9 cellular contexts compared by ENCODE assay signal in genomic region chr6:159169193-159169555, GRCh38. TPM values are rescaled to one million over a fixed set of nuclear protein-coding genes. Genes with fewer than 3 reads are reported as not detected.
DNase-seq lines count a peak whose midpoint lies in the region; ATAC-seq and TF ChIP-seq lines count a peak whose summit lies in the region.
"Had no signal": no experiment of that assay in that cellular context is flagged by ENCODE, and none has a peak within 500 bp of the region (broad histone marks: within the 10 kb centered on the region; RNA-seq: fewer than 3 reads in every experiment).

TSS of gene FNDC1 (plus strand) at chr6:159169400. CDS start at chr6:159169597, 197 bp downstream.

- H3K4me1 ChIP-seq in SK-N-SH (ENCODE audit: control insufficient read depth in 1 of 2, insufficient read depth in 2 of 2, low read depth in 1 of 2, low read length in 1 of 2) = no peaks in the 10 kb centered on the region; a peak in 1 of 4 replicates
- H3K4me1 ChIP-seq in heart left ventricle = peaks cover 0 to 28% (median 12%) of the 10 kb centered on the region in 12 donors
- peaks cover 0 to 5% of the 10 kb centered on the region in 2 donors for H3K4me1 ChIP-seq in gastrocnemius medialis

- no peaks in the 10 kb centered on the region for H3K9me2 ChIP-seq in SK-N-SH

- H3K36me3 Mint-ChIP-seq in IgD-negative memory B cell = no peaks in the 10 kb centered on the region
- no peaks in the 10 kb centered on the region for H3K36me3 Mint-ChIP-seq in activated T-helper 1 cell treated with anti-CD3 and anti-CD28 coated beads, Interleukin-12 subunit alpha, Interleukin-12 subunit beta, Interleukin-2, Interleukin-4 antibody, amounts not matched to agents 30 ng/mL and 10 ng/mL and 1 ng/mL, durations not matched to agents 14 hours and 24 hours and 36 hours (ENCODE audit: low read depth)

- intact Hi-C loops in activated T-helper 1 cell treated with anti-CD3 and anti-CD28 coated beads, Interleukin-12 subunit alpha, Interleukin-12 subunit beta, Interleukin-2, Interleukin-4 antibody, amounts not matched to agents 30 ng/mL and 10 ng/mL and 1 ng/mL, durations not matched to agents 14 hours and 24 hours and 36 hours (cut with micrococcal nuclease) = loop anchor here (2.0 kb wide), 1 partner anchor 18 kb away; no protein-coding TSS in a partner anchor
- intact Hi-C loops in heart left ventricle (cut with DNase I) = no loop called here
- intact Hi-C loops in gastrocnemius medialis (cut with DNase I; ENCODE audit: low total_unique reads) = no loop called here

- H3K36me3 ChIP-seq in SK-N-SH (replicated peaks in 1 of 2; ENCODE audit: control insufficient read depth in 1 of 2, insufficient read depth in 2 of 2, low read length in 1 of 2) = no peaks in the 10 kb centered on the region
- H3K36me3 ChIP-seq in heart left ventricle = no peaks in the 10 kb centered on the region
- no peaks in the 10 kb centered on the region for H3K36me3 ChIP-seq in gastrocnemius medialis

- peak within 1 kb of the TSS; percentile 69 to 91 (median 86) for H3K4me3 Mint-ChIP-seq in IgD-negative memory B cell
- peak within 1 kb of the TSS; percentile 64 for H3K4me3 Mint-ChIP-seq in activated T-helper 1 cell treated with anti-CD3 and anti-CD28 coated beads, Interleukin-12 subunit alpha, Interleukin-12 subunit beta, Interleukin-2, Interleukin-4 antibody, amounts not matched to agents 30 ng/mL and 10 ng/mL and 1 ng/mL, durations not matched to agents 14 hours and 24 hours and 36 hours

- in situ Hi-C loops in gastrocnemius medialis (cut with MboI; ENCODE audit: low sequenced_read_pairs in 4 of 4) = no loop called here

- TF ChIP-seq RAD21 in SK-N-SH (IDR thresholded peaks at IDR 0.05; ENCODE audit: low read length) = no peak

- H3K27me3 Mint-ChIP-seq in IgD-negative memory B cell = peaks cover 63% of the 10 kb centered on the region
- peaks cover 81% of the 10 kb centered on the region for H3K27me3 Mint-ChIP-seq in activated T-helper 1 cell treated with anti-CD3 and anti-CD28 coated beads, Interleukin-12 subunit alpha, Interleukin-12 subunit beta, Interleukin-2, Interleukin-4 antibody, amounts not matched to agents 30 ng/mL and 10 ng/mL and 1 ng/mL, durations not matched to agents 14 hours and 24 hours and 36 hours (ENCODE audit: insufficient read depth)

- H3K4me2 ChIP-seq in SK-N-SH = peak within 1 kb of the TSS; percentile 59; the same call in 1 of the 2 replicates

- TF ChIP-seq CTCF in SK-N-SH (IDR thresholded peaks at IDR 0.05) = no peak
- TF ChIP-seq CTCF in heart left ventricle (IDR thresholded peaks at IDR 0.05) = peak in 4 of 12 donors; percentile 8 to 53 (median 22)
- peak in 1 of 5 experiments; percentile 17 for TF ChIP-seq CTCF in gastrocnemius medialis (IDR thresholded peaks at IDR 0.05 in 4 of 5, conservative IDR thresholded peaks at IDR 0.05 in 1 of 5)

- no peak within 1 kb of the TSS for H3K9ac ChIP-seq in SK-N-SH

- DNase-seq in SK-N-SH (peak; percentile 90), heart left ventricle (peak in 3 of 5 donors; percentile 48 to 74 (median 58)), gastrocnemius medialis (no peak)
- peak; percentile 23 for DNase-seq in activated T-helper 1 cell treated with anti-CD3 and anti-CD28 coated beads, Interleukin-12 subunit alpha, Interleukin-12 subunit beta, Interleukin-2, Interleukin-4 antibody, amounts not matched to agents 30 ng/mL and 10 ng/mL and 1 ng/mL, durations not matched to agents 14 hours and 24 hours and 36 hours (ENCODE audit: low spot score)

- no peak within 1 kb of the TSS for H2AFZ ChIP-seq in SK-N-SH (ENCODE audit: low read depth)

- WGBS in SK-N-SH (ENCODE audit: low lambda C conversion rate) = no CpG with 5 or more reads among the region's 59 CpGs
- 1% methylated on average over 59 of the region's 59 CpGs; no CpG with 5 or more reads in 2 of the 4 donors for WGBS in heart left ventricle, 4 donors

- H3K4me3 ChIP-seq in SK-N-SH (ENCODE audit: low read depth in 2 of 2, low read length in 1 of 2) = peak within 1 kb of the TSS in 1 of 2 experiments; percentile 55; a peak in 2 of 4 replicates
- H3K4me3 ChIP-seq in heart left ventricle = peak within 1 kb of the TSS in 11 of 12 donors; percentile 18 to 57 (median 45)
- peak within 1 kb of the TSS; percentile 30 to 42 (median 32) for H3K4me3 ChIP-seq in gastrocnemius medialis
- H3K4me3 ChIP-seq: body of pancreas had no signal

- no peak for TF ChIP-seq EP300 in SK-N-SH (IDR thresholded peaks at IDR 0.05; ENCODE audit: borderline replicate concordance in 1 of 2, low read depth in 1 of 2, low read length in 1 of 2)

- H3K9me3 ChIP-seq in SK-N-SH (no peaks in the 10 kb centered on the region), heart left ventricle (no peaks in the 10 kb centered on the region), gastrocnemius medialis (no peaks in the 10 kb centered on the region)
- H3K9me3 ChIP-seq: body of pancreas had no signal

- H3F3A ChIP-seq in SK-N-SH (replicated peaks; ENCODE audit: insufficient read depth) = no peaks in the 10 kb centered on the region

- H3K79me2 ChIP-seq in SK-N-SH (ENCODE audit: insufficient read depth) = no peaks in the 10 kb centered on the region

- H4K20me1 ChIP-seq in SK-N-SH (ENCODE audit: insufficient read depth) = no peaks in the 10 kb centered on the region

- TF ChIP-seq POLR2A in heart left ventricle (IDR thresholded peaks at IDR 0.05) (no peak), gastrocnemius medialis (IDR thresholded peaks at IDR 0.05) (no peak)

- POLR2A ChIA-PET in SK-N-SH (lab: Yijun Ruan, JAX) = no interaction called here

- CTCF ChIA-PET in SK-N-SH (lab: Yijun Ruan, JAX) = interaction anchor here (0.6 to 2.1 kb wide), 7 partner anchors 9 to 486 kb away, joined by 3 to 7 read pairs (median 4); no protein-coding TSS in a partner anchor

- no peak within 1 kb of the TSS for H3K27ac ChIP-seq in SK-N-SH (ENCODE audit: low read depth in 2 of 2, low read length in 1 of 2)
- H3K27ac ChIP-seq in heart left ventricle = peak within 1 kb of the TSS in 2 of 12 donors; percentile 24 to 59
- H3K27ac ChIP-seq in gastrocnemius medialis = no peak within 1 kb of the TSS
- H3K27ac ChIP-seq: body of pancreas had no signal

- no peaks in the 10 kb centered on the region for H3K9me3 Mint-ChIP-seq in IgD-negative memory B cell
- no peaks in the 10 kb centered on the region for H3K9me3 Mint-ChIP-seq in activated T-helper 1 cell treated with anti-CD3 and anti-CD28 coated beads, Interleukin-12 subunit alpha, Interleukin-12 subunit beta, Interleukin-2, Interleukin-4 antibody, amounts not matched to agents 30 ng/mL and 10 ng/mL and 1 ng/mL, durations not matched to agents 14 hours and 24 hours and 36 hours

- ATAC-seq in SK-N-SH treated with all-trans-retinoic acid at 6 μM for 48 hours (no peak; the same call in 1 of the 3 replicates), heart left ventricle (peak in 2 of 4 donors; percentile 65 to 71), gastrocnemius medialis (no peak), GM19324 (IDR thresholded peaks at IDR 0.05; ENCODE audit: low FRiP score, unreplicated experiment) (no peak), HG03159 (IDR thresholded peaks at IDR 0.05; ENCODE audit: unreplicated experiment) (no peak)
- ATAC-seq: body of pancreas had no signal

- H3K4me1 Mint-ChIP-seq in IgD-negative memory B cell = peaks cover 7 to 18% (median 14%) of the 10 kb centered on the region in 3 donors
- peaks cover 14% of the 10 kb centered on the region for H3K4me1 Mint-ChIP-seq in activated T-helper 1 cell treated with anti-CD3 and anti-CD28 coated beads, Interleukin-12 subunit alpha, Interleukin-12 subunit beta, Interleukin-2, Interleukin-4 antibody, amounts not matched to agents 30 ng/mL and 10 ng/mL and 1 ng/mL, durations not matched to agents 14 hours and 24 hours and 36 hours (ENCODE audit: low read depth)

- peak within 1 kb of the TSS in 1 of 3 donors; percentile 85 for H3K27ac Mint-ChIP-seq in IgD-negative memory B cell
- no peak within 1 kb of the TSS for H3K27ac Mint-ChIP-seq in activated T-helper 1 cell treated with anti-CD3 and anti-CD28 coated beads, Interleukin-12 subunit alpha, Interleukin-12 subunit beta, Interleukin-2, Interleukin-4 antibody, amounts not matched to agents 30 ng/mL and 10 ng/mL and 1 ng/mL, durations not matched to agents 14 hours and 24 hours and 36 hours

- H3K27me3 ChIP-seq in SK-N-SH (ENCODE audit: insufficient read depth) (peaks cover 67% of the 10 kb centered on the region), heart left ventricle (peaks cover 12 to 84% (median 38%) of the 10 kb centered on the region in 9 donors), gastrocnemius medialis (peaks cover 48 to 70% (median 69%) of the 10 kb centered on the region in 3 donors)

TF ChIP-seq in SK-N-SH, 30 proteins besides CTCF, POLR2A, EP300 and RAD21 (continues in another document):
- TF ChIP-seq MXI1 (IDR thresholded peaks at IDR 0.05; ENCODE audit: low read depth, low read length) (no peak), IRF3 (IDR thresholded peaks at IDR 0.05; ENCODE audit: low read depth, low read length) (no peak)

TF ChIP-seq in SK-N-SH treated with all-trans-retinoic acid at 6 μM for 48 hours, 23 proteins besides CTCF, POLR2A, EP300 and RAD21:
- TF ChIP-seq ISL1 (CRISPR knock-in tag; IDR thresholded peaks at IDR 0.05) (no peak), ZNF8 (CRISPR knock-in tag; IDR thresholded peaks at IDR 0.05) (no peak), POU6F1 (CRISPR knock-in tag; IDR thresholded peaks at IDR 0.05; ENCODE audit: borderline replicate concordance, low read depth) (no peak), ARNTL (CRISPR knock-in tag; IDR thresholded peaks at IDR 0.05; ENCODE audit: borderline replicate concordance, low read depth) (no peak), ESRRG (CRISPR knock-in tag; IDR thresholded peaks at IDR 0.05) (no peak)

RNA-seq across cellular contexts. Expression of gene FNDC1, which starts in this region (rescaled TPM):
- polyA plus RNA-seq in SK-N-SH (2012; rRNA removed) (not detected in 2 replicates), IgD-negative memory B cell (not detected), heart left ventricle (under 1 TPM; 0.08 to 0.19 TPM)
- polyA plus RNA-seq in SK-N-SH (2012; cell fraction: cytosol; rRNA removed) = not detected in 2 replicates
- not detected in 2 replicates for polyA plus RNA-seq in SK-N-SH (2012; cell fraction: nucleus; rRNA removed)
- total RNA-seq in activated T-helper 1 cell treated with anti-CD3 and anti-CD28 coated beads, Interleukin-12 subunit alpha, Interleukin-12 subunit beta, Interleukin-2, Interleukin-4 antibody, amounts not matched to agents 30 ng/mL and 10 ng/mL and 1 ng/mL, durations not matched to agents 14 hours and 24 hours and 36 hours = 0.02 TPM in 1 of 2 replicates, not detected in the other
- total RNA-seq in heart left ventricle (1 to 10 TPM in 6 of 9 donors, under 1 TPM in 3; 0.51 to 7.5 (median 1.5) TPM), gastrocnemius medialis (under 1 TPM; 0.16 to 0.41 (median 0.31) TPM)

Comparison
In these comparisons a context has a peak if more than half of its experiments do, and no peak if none do; other contexts are left out.
1. Peak in DNase-seq and H3K4me2 ChIP-seq in SK-N-SH; RNA of the gene not detected or under 1 TPM.
2. Peak in DNase-seq in activated T-helper 1 cell treated with anti-CD3 and anti-CD28 coated beads, Interleukin-12 subunit alpha, Interleukin-12 subunit beta, Interleukin-2, Interleukin-4 antibody, amounts not matched to agents 30 ng/mL and 10 ng/mL and 1 ng/mL, durations not matched to agents 14 hours and 24 hours and 36 hours; RNA of the gene not detected or under 1 TPM.
3. DNase-seq: peak in heart left ventricle (3 of 5); none in gastrocnemius medialis (0 of 2).